ENCODE assay signal across 39 cellular contexts in genomic region chr6:28423546-28423945, GRCh38. TPM values are rescaled to one million over a fixed set of nuclear protein-coding genes. Genes with fewer than 3 reads are reported as not detected.
"Had no signal": no experiment of that assay in that cellular context is flagged by ENCODE, and none has a peak within 500 bp of the region (broad histone marks: within the 10 kb centered on the region; RNA-seq: fewer than 3 reads in every experiment).

No MANE protein-coding gene starts in this region.

- H3K9me3 ChIP-seq: adrenal gland, body of pancreas had no signal

- H3K36me3 ChIP-seq: adrenal gland, brain microvascular endothelial cell, breast epithelium had no signal

- H3K4me1 Mint-ChIP-seq: brain; central memory CD8-positive, alpha-beta T cell had no signal

- H3K27ac ChIP-seq: adrenal gland, ascending aorta, body of pancreas, brain microvascular endothelial cell, breast epithelium, cardiac muscle cell had no signal

- H3K27ac Mint-ChIP-seq: activated naive CD4-positive, alpha-beta T cell treated with anti-CD3 and anti-CD28 coated beads for 36 hours; activated naive CD4-positive, alpha-beta T cell treated with anti-CD3 and anti-CD28 coated beads, Interleukin-2, amount 10 ng/mL, durations not matched to agents 7 days and 5 days; activated naive CD4-positive, alpha-beta T cell treated with anti-CD3 and anti-CD28 coated beads, Interleukin-2, amount 50 U/mL, for 24 hours; activated naive CD4-positive, alpha-beta T cell treated with anti-CD3 and anti-CD28 coated beads, Interleukin-2, amount 50 U/mL, for 72 hours; activated naive CD8-positive, alpha-beta T cell; activated naive CD8-positive, alpha-beta T cell treated with anti-CD3 and anti-CD28 coated beads for 36 hours; activated naive CD8-positive, alpha-beta T cell treated with anti-CD3 and anti-CD28 coated beads, Interleukin-2, amount 10 ng/mL, durations not matched to agents 7 days and 5 days; activated naive CD8-positive, alpha-beta T cell treated with anti-CD3 and anti-CD28 coated beads, Interleukin-2, amount 50 U/mL, for 24 hours; activated T-cell treated with anti-CD3 and anti-CD28 coated beads, Interleukin-2, amount 50 U/mL, for 24 hours; activated T-cell treated with anti-CD3 and anti-CD28 coated beads, Interleukin-2, amount 50 U/mL, for 72 hours; activated T-helper 1 cell treated with anti-CD3 and anti-CD28 coated beads, Interleukin-12 subunit alpha, Interleukin-12 subunit beta, Interleukin-2, Interleukin-4 antibody, amounts not matched to agents 30 ng/mL and 10 ng/mL and 1 ng/mL, durations not matched to agents 14 hours and 24 hours and 36 hours; activated T-helper 17 cell treated with anti-CD3 and anti-CD28 coated beads, Interleukin-2, amount 50 U/mL, for 72 hours; activated T-helper 2 cell treated with anti-CD3 and anti-CD28 coated beads, Interferon-gamma antibody, Interleukin-2, Interleukin-4, amounts not matched to agents 10 μg/mL and 5 μg/mL and 100 μg/mL, durations not matched to agents 14 hours and 24 hours and 36 hours; brain had no signal

- H3K4me3 Mint-ChIP-seq: activated naive CD4-positive, alpha-beta T cell treated with anti-CD3 and anti-CD28 coated beads for 36 hours; activated naive CD4-positive, alpha-beta T cell treated with anti-CD3 and anti-CD28 coated beads, Interleukin-2, amount 10 ng/mL, durations not matched to agents 7 days and 5 days; activated naive CD4-positive, alpha-beta T cell treated with anti-CD3 and anti-CD28 coated beads, Interleukin-2, amount 50 U/mL, for 24 hours; activated naive CD8-positive, alpha-beta T cell; activated naive CD8-positive, alpha-beta T cell treated with anti-CD3 and anti-CD28 coated beads for 36 hours; activated naive CD8-positive, alpha-beta T cell treated with anti-CD3 and anti-CD28 coated beads, Interleukin-2, amount 10 ng/mL, durations not matched to agents 7 days and 5 days; activated naive CD8-positive, alpha-beta T cell treated with anti-CD3 and anti-CD28 coated beads, Interleukin-2, amount 50 U/mL, for 24 hours; activated T-cell treated with anti-CD3 and anti-CD28 coated beads, Interleukin-2, amount 50 U/mL, for 24 hours; activated T-cell treated with anti-CD3 and anti-CD28 coated beads, Interleukin-2, amount 50 U/mL, for 4 hours; activated T-cell treated with anti-CD3 and anti-CD28 coated beads, Interleukin-2, amount 50 U/mL, for 72 hours; activated T-helper 1 cell treated with anti-CD3 and anti-CD28 coated beads, Interleukin-12 subunit alpha, Interleukin-12 subunit beta, Interleukin-2, Interleukin-4 antibody, amounts not matched to agents 30 ng/mL and 10 ng/mL and 1 ng/mL, durations not matched to agents 14 hours and 24 hours and 36 hours; activated T-helper 17 cell treated with anti-CD3 and anti-CD28 coated beads, Interleukin-2, amount 50 U/mL, for 72 hours; brain; central memory CD8-positive, alpha-beta T cell had no signal

- ATAC-seq: activated naive CD4-positive, alpha-beta T cell treated with anti-CD3 and anti-CD28 coated beads, Interleukin-2, amount 50 U/mL, for 72 hours; activated naive CD8-positive, alpha-beta T cell treated with anti-CD3 and anti-CD28 coated beads, Interleukin-2, amount 50 U/mL, for 24 hours; activated T-cell treated with anti-CD3 and anti-CD28 coated beads, Interleukin-2, amount 50 U/mL, for 4 hours; activated T-cell treated with anti-CD3 and anti-CD28 coated beads, Interleukin-2, amount 50 U/mL, for 72 hours; activated T-helper 17 cell treated with anti-CD3 and anti-CD28 coated beads, Interleukin-2, amount 50 U/mL, for 72 hours; body of pancreas had no signal

- H3K27me3 ChIP-seq: adrenal gland, ascending aorta, body of pancreas, brain microvascular endothelial cell, breast epithelium, cardiac muscle cell had no signal

- DNase-seq: activated effector memory CD4-positive, alpha-beta T cell treated with anti-CD3 and anti-CD28 coated beads, Interleukin-2, amount 50 U/mL, for 16 hours; activated effector memory CD4-positive, alpha-beta T cell treated with Interleukin-2 at 50 U/mL for 16 hours; activated gamma-delta T cell; activated gamma-delta T cell treated with Interleukin-2 at 50 U/mL for 16 hours; activated naive CD4-positive, alpha-beta T cell; activated naive CD4-positive, alpha-beta T cell treated with anti-CD3 and anti-CD28 coated beads for 36 hours; activated naive CD4-positive, alpha-beta T cell treated with anti-CD3 and anti-CD28 coated beads, Interleukin-2, amount 10 ng/mL, durations not matched to agents 7 days and 5 days; activated naive CD4-positive, alpha-beta T cell treated with anti-CD3 and anti-CD28 coated beads, Interleukin-2, amount 50 U/mL, for 16 hours; activated naive CD4-positive, alpha-beta T cell treated with Interleukin-2 at 50 U/mL for 16 hours; activated naive CD8-positive, alpha-beta T cell treated with anti-CD3 and anti-CD28 coated beads for 36 hours; activated naive CD8-positive, alpha-beta T cell treated with anti-CD3 and anti-CD28 coated beads, Interleukin-2, amount 10 ng/mL, durations not matched to agents 7 days and 5 days; activated naive CD8-positive, alpha-beta T cell treated with anti-CD3 and anti-CD28 coated beads, Interleukin-2, amount 50 U/mL, for 24 hours; activated T-cell treated with anti-CD3 and anti-CD28 coated beads, Interleukin-2, amount 50 U/mL, for 1 hour; activated T-cell treated with anti-CD3 and anti-CD28 coated beads, Interleukin-2, amount 50 U/mL, for 24 hours; activated T-cell treated with anti-CD3 and anti-CD28 coated beads, Interleukin-2, amount 50 U/mL, for 4 hours; activated T-cell treated with anti-CD3 and anti-CD28 coated beads, Interleukin-2, amount 50 U/mL, for 48 hours; activated T-cell treated with anti-CD3 and anti-CD28 coated beads, Interleukin-2, amount 50 U/mL, for 72 hours; adrenal gland; amniotic stem cell; amygdala; anterior cingulate cortex; aorta; body of pancreas; brain microvascular endothelial cell; caudate nucleus; central memory CD4-positive, alpha-beta T cell; cerebellar nuclear complex had no signal

- H3K9me3 Mint-ChIP-seq: activated naive CD4-positive, alpha-beta T cell treated with anti-CD3 and anti-CD28 coated beads for 36 hours; activated naive CD4-positive, alpha-beta T cell treated with anti-CD3 and anti-CD28 coated beads, Interleukin-2, amount 50 U/mL, for 72 hours; activated naive CD8-positive, alpha-beta T cell treated with anti-CD3 and anti-CD28 coated beads, Interleukin-2, amount 50 U/mL, for 24 hours; activated T-cell treated with anti-CD3 and anti-CD28 coated beads, Interleukin-2, amount 50 U/mL, for 24 hours; activated T-cell treated with anti-CD3 and anti-CD28 coated beads, Interleukin-2, amount 50 U/mL, for 4 hours; activated T-cell treated with anti-CD3 and anti-CD28 coated beads, Interleukin-2, amount 50 U/mL, for 72 hours; activated T-helper 17 cell treated with anti-CD3 and anti-CD28 coated beads, Interleukin-2, amount 50 U/mL, for 72 hours; central memory CD8-positive, alpha-beta T cell had no signal

- FAIRE-seq: bronchial epithelial cell had no signal

- H3K4me1 ChIP-seq: adrenal gland, ascending aorta, body of pancreas, breast epithelium had no signal

- H3K4me3 ChIP-seq: adrenal gland, ascending aorta, body of pancreas, breast epithelium, cardiac muscle cell had no signal

- H3K27me3 Mint-ChIP-seq: activated naive CD8-positive, alpha-beta T cell treated with anti-CD3 and anti-CD28 coated beads for 36 hours; brain had no signal

RNA-seq across cellular contexts. Expression of gene ZSCAN23, which starts 19.7 kb away (rescaled TPM):
- total RNA-seq: ascending aorta had no signal
